ENCODE assay signal across 15 cellular contexts in the genomic region with DNA sequence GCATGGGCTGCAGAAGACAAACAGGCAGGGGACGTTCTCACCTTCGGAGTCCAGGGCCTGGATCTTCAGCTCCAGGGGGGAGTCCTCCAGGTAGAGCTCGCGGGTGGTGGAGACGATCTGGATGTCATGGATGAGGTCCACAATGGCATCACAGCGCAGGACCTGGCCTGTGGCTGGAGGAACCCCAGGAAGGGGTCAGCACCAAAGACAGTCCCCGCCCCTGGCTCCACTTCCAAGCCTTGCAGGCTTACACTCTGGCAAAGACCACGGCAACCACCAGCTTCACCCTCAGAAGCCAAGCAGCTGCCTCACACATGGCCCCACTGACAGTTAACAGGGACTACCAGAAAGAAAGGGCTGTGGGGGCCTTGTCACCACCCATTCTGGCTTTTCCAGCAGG. TPM values are rescaled to one million over a fixed set of nuclear protein-coding genes. Genes with fewer than 3 reads are reported as not detected.
DNase-seq lines count a peak whose midpoint lies in the region; ATAC-seq and TF ChIP-seq lines count a peak whose summit lies in the region.
"Had no signal": no experiment of that assay in that cellular context is flagged by ENCODE, and none has a peak within 500 bp of the region (broad histone marks: within the 10 kb centered on the region; RNA-seq: fewer than 3 reads in every experiment).

No MANE protein-coding gene starts in this region.

- H3K4me1 ChIP-seq in right atrium auricular region = no peaks in the 10 kb centered on the region
- no peaks in the 10 kb centered on the region for H3K4me1 ChIP-seq in endodermal cell (ENCODE audit: control insufficient read depth, insufficient read depth, low read length)
- H3K4me1 ChIP-seq: BE2C, HAP-1 had no signal

- H3K27me3 Mint-ChIP-seq in CD14-positive monocyte (ENCODE audit: low read depth in 3 of 3) (peaks cover 0 to 1% (median 0%) of the 10 kb centered on the region in 3 donors), endodermal cell (ENCODE audit: insufficient read depth) (no peaks in the 10 kb centered on the region)
- H3K27me3 Mint-ChIP-seq: CD4-positive, alpha-beta memory T cell had no signal

- ATAC-seq in Right ventricle myocardium inferior (no peak), GM21423 (IDR thresholded peaks at IDR 0.05; ENCODE audit: unreplicated experiment) (no peak)

- peaks cover 63 to 85% of the 10 kb centered on the region in 2 donors for H3K36me3 Mint-ChIP-seq in CD14-positive monocyte
- peaks cover 14% of the 10 kb centered on the region for H3K36me3 Mint-ChIP-seq in endodermal cell (ENCODE audit: low read depth)

- H3K36me3 ChIP-seq in right atrium auricular region (no peaks in the 10 kb centered on the region), endodermal cell (ENCODE audit: control insufficient read depth, insufficient read depth, low read length) (peaks cover 6% of the 10 kb centered on the region)
- H3K36me3 ChIP-seq: BE2C had no signal

- H3K4me1 Mint-ChIP-seq in CD14-positive monocyte = peaks cover 3% of the 10 kb centered on the region
- H3K4me1 Mint-ChIP-seq in endodermal cell = no peaks in the 10 kb centered on the region

- H3K27ac ChIP-seq in right atrium auricular region = no peak overlapping the region
- H3K27ac ChIP-seq in endodermal cell (ENCODE audit: low read depth, low read length) = no peak overlapping the region

- 92 to 97% methylated on average over 6 to 8 of the region's 8 CpGs for WGBS in endodermal cell (ENCODE audit: insufficient coverage in 1 of 2, insufficient read length in 1 of 2), 2 experiments

- no peak overlapping the region for H3K4me3 ChIP-seq in right atrium auricular region
- H3K4me3 ChIP-seq in endodermal cell (ENCODE audit: low read length) = no peak overlapping the region
- H3K4me3 ChIP-seq: HAP-1 had no signal

- intact Hi-C loops in Right ventricle myocardium inferior (cut with DNase I) = no loop called here
- intact Hi-C loops in CD14-positive monocyte (cut with micrococcal nuclease) = no loop called here

- H3K27ac Mint-ChIP-seq in CD14-positive monocyte (peak overlapping the region in 4 of 7 donors; percentile 15 to 72 (median 42)), endodermal cell (peak overlapping the region; percentile 64)
- H3K27ac Mint-ChIP-seq: CD4-positive, alpha-beta memory T cell had no signal

- H3K4me3 Mint-ChIP-seq in CD14-positive monocyte (no peak overlapping the region), endodermal cell (no peak overlapping the region)
- H3K4me3 Mint-ChIP-seq: CD4-positive, alpha-beta memory T cell had no signal

- DNase-seq in Right ventricle myocardium inferior (ENCODE audit: missing footprints) (peak; percentile 30), right atrium auricular region (ENCODE audit: low spot score) (no peak), CD14-positive monocyte (ENCODE audit: low spot score) (no peak), endodermal cell (no peak)
- DNase-seq in stimulated activated naive CD4-positive, alpha-beta T cell (lab: John Stamatoyannopoulos, UW) = no peak
- DNase-seq: ACHN; BE2C; C1 segment of cervical spinal cord; CD4-positive, alpha-beta memory T cell; DMS153; DMS79; GDM1; GOT3 had no signal

- H3K9ac ChIP-seq in endodermal cell (ENCODE audit: extremely low read depth, low read length, poor library complexity, severe bottlenecking) = no peak overlapping the region

- no peaks in the 10 kb centered on the region for H3K9me3 ChIP-seq in right atrium auricular region
- no peaks in the 10 kb centered on the region for H3K9me3 ChIP-seq in endodermal cell (ENCODE audit: control insufficient read depth, low read length)
- H3K9me3 ChIP-seq: BE2C, HAP-1 had no signal

- no peak for TF ChIP-seq CTCF in right atrium auricular region (IDR thresholded peaks at IDR 0.05)
- TF ChIP-seq CTCF in CD14-positive monocyte (IDR thresholded peaks at IDR 0.05) = no peak
- TF ChIP-seq CTCF in endodermal cell (conservative IDR thresholded peaks at IDR 0.05) = no peak

- H3K9me3 Mint-ChIP-seq in CD14-positive monocyte (peaks cover 0 to 1% (median 0%) of the 10 kb centered on the region in 7 donors), endodermal cell (no peaks in the 10 kb centered on the region)
- H3K9me3 Mint-ChIP-seq: CD4-positive, alpha-beta memory T cell had no signal

- H3K27me3 ChIP-seq in right atrium auricular region (no peaks in the 10 kb centered on the region), endodermal cell (ENCODE audit: control insufficient read depth, insufficient read depth, low read length, poor library complexity, severe bottlenecking) (no peaks in the 10 kb centered on the region)
- H3K27me3 ChIP-seq: BE2C had no signal

RNA-seq across cellular contexts. Expression of gene NUP210, which starts 22.8 kb away (rescaled TPM):
- total RNA-seq in Right ventricle myocardium inferior (3.5 TPM), right atrium auricular region (1 to 10 TPM; 4.4 to 4.5 TPM), endodermal cell (10 to 100 TPM; 43.0 to 62.3 TPM)
- 10 to 100 TPM in 1 of 2 donors, 1 to 10 TPM in 1; 7.9 to 13.0 TPM for polyA plus RNA-seq in CD14-positive monocyte
- polyA plus RNA-seq in endodermal cell (2013, experiment 1 of 2) = 39.4 TPM
- polyA plus RNA-seq in endodermal cell (2013, experiment 2 of 2) = 36.6 TPM
